ENCODE assay signal across 11 cellular contexts in the genomic region with DNA sequence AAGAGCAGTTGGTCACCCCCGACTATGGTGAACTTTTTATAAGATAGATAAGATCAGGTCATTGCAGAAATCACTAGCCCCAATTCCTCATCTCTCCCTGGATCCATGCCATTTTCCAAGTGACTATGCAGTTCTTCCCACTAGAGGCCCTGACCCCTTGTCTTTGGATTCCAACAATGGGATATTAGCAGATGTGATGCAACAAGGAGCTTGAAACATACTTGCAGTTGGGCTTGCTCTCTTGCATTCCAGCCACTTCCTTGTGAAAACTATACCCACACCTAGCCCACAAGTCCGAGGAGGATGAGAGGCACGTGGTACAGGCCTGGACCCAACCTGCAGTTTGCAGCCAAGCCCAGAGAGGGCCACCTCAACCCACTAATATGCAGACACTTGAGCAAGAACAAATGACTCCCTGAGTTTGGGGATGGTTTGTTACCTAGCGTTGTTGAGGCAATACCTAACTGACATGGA.
DNase-seq lines count a peak whose midpoint lies in the region; ATAC-seq and TF ChIP-seq lines count a peak whose summit lies in the region.
"Had no signal": no experiment of that assay in that cellular context is flagged by ENCODE, and none has a peak within 500 bp of the region (broad histone marks: within the 10 kb centered on the region; RNA-seq: fewer than 3 reads in every experiment).

No MANE protein-coding gene starts in this region.

- TF ChIP-seq POLR2A in transverse colon (IDR thresholded peaks at IDR 0.05) = no peak

- POLR2A ChIA-PET in CD4-positive, alpha-beta T cell (lab: Charles Lee) = interaction anchor here (1.0 kb wide), 1 partner anchor 10 kb away, joined by 3 read pairs; no protein-coding TSS in a partner anchor

- H3K27ac ChIP-seq in CD4-positive, alpha-beta T cell (ENCODE audit: low read depth, low read length) = no peak overlapping the region
- no peak overlapping the region for H3K27ac ChIP-seq in transverse colon
- H3K27ac ChIP-seq: KMS-11, ovary had no signal

- no peak overlapping the region for H3K4me3 ChIP-seq in transverse colon
- H3K4me3 ChIP-seq: ovary had no signal

- H3K27me3 Mint-ChIP-seq in chondrocyte (ENCODE audit: low read depth) = no peaks in the 10 kb centered on the region
- H3K27me3 Mint-ChIP-seq in CD4-positive, alpha-beta T cell = no peaks in the 10 kb centered on the region
- H3K27me3 Mint-ChIP-seq in CD14-positive monocyte (ENCODE audit: low read depth in 3 of 3) = peaks cover 0 to 5% (median 0%) of the 10 kb centered on the region in 3 donors

- intact Hi-C loops in CD4-positive, alpha-beta T cell (cut with DNase I, micrococcal nuclease) = loop anchor here in 1 of 2 experiments (10.0 kb wide), 1 partner anchor 201 kb away; no protein-coding TSS in a partner anchor
- intact Hi-C loops in CD14-positive monocyte (cut with micrococcal nuclease) = no loop called here
- intact Hi-C loops in transverse colon (cut with DNase I; ENCODE audit: low total_unique reads) = loop anchor here (2.0 kb wide), 1 partner anchor 41 kb away; no protein-coding TSS in a partner anchor

- H3K4me1 Mint-ChIP-seq in chondrocyte (ENCODE audit: low read depth) (no peaks in the 10 kb centered on the region), CD14-positive monocyte (no peaks in the 10 kb centered on the region)
- peaks cover 73% of the 10 kb centered on the region for H3K4me1 Mint-ChIP-seq in CD4-positive, alpha-beta T cell (ENCODE audit: low read depth)

- peak; percentile 14 for TF ChIP-seq CTCF in chondrocyte (IDR thresholded peaks at IDR 0.05)
- no peak for TF ChIP-seq CTCF in CD4-positive, alpha-beta T cell (IDR thresholded peaks at IDR 0.05)
- TF ChIP-seq CTCF in CD14-positive monocyte (IDR thresholded peaks at IDR 0.05) = no peak
- no peak for TF ChIP-seq CTCF in transverse colon (IDR thresholded peaks at IDR 0.05)

- H3K4me1 ChIP-seq in transverse colon = no peaks in the 10 kb centered on the region

- H3K9me3 ChIP-seq in CD4-positive, alpha-beta T cell (ENCODE audit: control insufficient read depth, low read length) = no peaks in the 10 kb centered on the region
- H3K9me3 ChIP-seq in transverse colon = no peaks in the 10 kb centered on the region
- H3K9me3 ChIP-seq: ovary had no signal

- ATAC-seq in CD4-positive, alpha-beta T cell (ENCODE audit: poor library complexity) = no peak

- in situ Hi-C loops in transverse colon (cut with MboI; ENCODE audit: low pct_ligation_motif_present in 1 of 4, low pct_unique_long_range_greater_than_20kb in 1 of 4, low sequenced_read_pairs in 3 of 4) = no loop called here

- TF ChIP-seq EP300 in transverse colon (IDR thresholded peaks at IDR 0.05; ENCODE audit: low read depth) = no peak

- WGBS in transverse colon (ENCODE audit: low coverage in 1 of 2), 2 donors = 96% methylated on average over 4 of the region's 4 CpGs; no CpG with 5 or more reads in 1 of the 2 donors

- H3K27me3 ChIP-seq in CD4-positive, alpha-beta T cell (ENCODE audit: control insufficient read depth, insufficient read depth, low read length) = no peaks in the 10 kb centered on the region
- H3K27me3 ChIP-seq in transverse colon = no peaks in the 10 kb centered on the region
- H3K27me3 ChIP-seq: ovary had no signal

- H3K9me3 Mint-ChIP-seq in chondrocyte (ENCODE audit: low read depth) = no peaks in the 10 kb centered on the region
- H3K9me3 Mint-ChIP-seq in CD4-positive, alpha-beta T cell = no peaks in the 10 kb centered on the region
- H3K9me3 Mint-ChIP-seq in CD14-positive monocyte = peaks cover 5 to 21% (median 14%) of the 10 kb centered on the region in 7 donors
- H3K9me3 Mint-ChIP-seq: activated T-helper 2 cell treated with anti-CD3 and anti-CD28 coated beads, Interferon-gamma antibody, Interleukin-2, Interleukin-4, amounts not matched to agents 10 μg/mL and 5 μg/mL and 100 μg/mL, durations not matched to agents 14 hours and 24 hours and 36 hours; T-helper 2 cell treated with Interferon-gamma antibody and Interleukin-4, amounts not matched to agents 5 μg/mL and 100 μg/mL, for 36 hours had no signal

- DNase-seq in GM04503 (ENCODE audit: low read depth) (peak; percentile 4), HuH-7 (ENCODE audit: low spot score) (peak; percentile 1), chondrocyte (ENCODE audit: low spot score) (no peak), myocyte (ENCODE audit: low read depth) (peak; percentile 20), CD14-positive monocyte (ENCODE audit: low spot score) (no peak), transverse colon (no peak)
- DNase-seq in CD4-positive, alpha-beta T cell = no peak
- DNase-seq: ovary had no signal

- no peak overlapping the region for H3K4me3 Mint-ChIP-seq in chondrocyte (ENCODE audit: unreplicated experiment)
- H3K4me3 Mint-ChIP-seq in CD4-positive, alpha-beta T cell = no peak overlapping the region
- no peak overlapping the region for H3K4me3 Mint-ChIP-seq in CD14-positive monocyte
- H3K4me3 Mint-ChIP-seq: T-helper 2 cell treated with Interferon-gamma antibody and Interleukin-4, amounts not matched to agents 5 μg/mL and 100 μg/mL, for 36 hours had no signal

- H3K27ac Mint-ChIP-seq in chondrocyte (ENCODE audit: unreplicated experiment) (no peak overlapping the region), CD14-positive monocyte (no peak overlapping the region)
- no peak overlapping the region for H3K27ac Mint-ChIP-seq in CD4-positive, alpha-beta T cell
- H3K27ac Mint-ChIP-seq: activated T-helper 2 cell treated with anti-CD3 and anti-CD28 coated beads, Interferon-gamma antibody, Interleukin-2, Interleukin-4, amounts not matched to agents 10 μg/mL and 5 μg/mL and 100 μg/mL, durations not matched to agents 14 hours and 24 hours and 36 hours; T-helper 2 cell treated with Interferon-gamma antibody and Interleukin-4, amounts not matched to agents 5 μg/mL and 100 μg/mL, for 36 hours had no signal

- no peaks in the 10 kb centered on the region for H3K36me3 ChIP-seq in transverse colon
- H3K36me3 ChIP-seq: ovary had no signal

- H3K36me3 Mint-ChIP-seq in chondrocyte (ENCODE audit: low read depth) (peaks cover 5% of the 10 kb centered on the region), CD14-positive monocyte (peaks cover 29 to 59% of the 10 kb centered on the region in 2 donors)
- peaks cover 72% of the 10 kb centered on the region for H3K36me3 Mint-ChIP-seq in CD4-positive, alpha-beta T cell (ENCODE audit: low read depth)

- CTCF ChIA-PET in CD4-positive, alpha-beta T cell (lab: Charles Lee) = interaction anchor here (0.6 to 1.2 kb wide), 3 partner anchors 18 to 564 kb away, joined by 3 to 4 read pairs (median 3); no protein-coding TSS in a partner anchor

Comparison
In these comparisons a context has a peak if more than half of its experiments do, and no peak if none do; other contexts are left out.
1. DNase-seq: peak in GM04503 (single experiment), HuH-7 (single experiment) and myocyte (single experiment); none in chondrocyte (single experiment), CD4-positive, alpha-beta T cell (0 of 10), CD14-positive monocyte (single experiment) and transverse colon (single experiment).